Comparison of ENCODE assay signal across 22 cellular contexts in genomic region chr20:13991311-13991710, GRCh38. TPM values are rescaled to one million over a fixed set of nuclear protein-coding genes. Genes with fewer than 3 reads are reported as not detected.
A peak's percentile ranks its signal among the peaks of the same experiment; 100 is the strongest.
DNase-seq lines count a peak whose midpoint lies in the region; ATAC-seq lines count a peak whose summit lies in the region.
"Had no signal": no experiment of that assay in that cellular context is flagged by ENCODE, and none has a peak within 500 bp of the region (broad histone marks: within the 10 kb centered on the region; RNA-seq: fewer than 3 reads in every experiment).

No MANE protein-coding gene starts in this region.

- H3K14ac ChIP-seq in trophoblast cell (ENCODE audit: low read length): no peak overlapping the region

- H3K27me3 ChIP-seq in mesendoderm (ENCODE audit: insufficient read depth, low read length, poor library complexity) (no peaks in the 10 kb centered on the region), trophoblast cell (ENCODE audit: insufficient read depth, low read length) (peaks cover 7% of the 10 kb centered on the region)
- H3K27me3 ChIP-seq: BLaER1 had no signal

- no peak overlapping the region for H2AFZ ChIP-seq in trophoblast cell (ENCODE audit: insufficient read depth, low read length, poor library complexity)
- H2AFZ ChIP-seq: GM23248 had no signal

- H3K9ac ChIP-seq in mesendoderm (ENCODE audit: low read length) (no peak overlapping the region), trophoblast cell (ENCODE audit: low read length) (no peak overlapping the region)
- H3K9ac ChIP-seq: BLaER1, GM23248 had no signal

- no peak overlapping the region for H3K27ac ChIP-seq in mesendoderm (ENCODE audit: low read depth, low read length)
- H3K27ac ChIP-seq in trophoblast cell (ENCODE audit: low read depth, low read length): no peak overlapping the region
- H3K27ac ChIP-seq: BLaER1, GM23248 had no signal

- H3K18ac ChIP-seq in mesendoderm (ENCODE audit: low read length) (no peak overlapping the region), trophoblast cell (ENCODE audit: low read length) (no peak overlapping the region)

- H2BK120ac ChIP-seq in mesendoderm (ENCODE audit: low read depth, low read length): no peak overlapping the region
- H2BK120ac ChIP-seq in trophoblast cell (ENCODE audit: insufficient read depth, low read length, poor library complexity): no peak overlapping the region

- H4K5ac ChIP-seq in mesendoderm (ENCODE audit: low read length): no peak overlapping the region

- H3K4me2 ChIP-seq in mesendoderm (ENCODE audit: low read length): no peak overlapping the region
- H3K4me2 ChIP-seq in trophoblast cell (ENCODE audit: low read length): no peak overlapping the region
- H3K4me2 ChIP-seq: BLaER1 had no signal

- H3K23ac ChIP-seq in mesendoderm (ENCODE audit: low read length): no peak overlapping the region
- H3K23ac ChIP-seq in trophoblast cell (ENCODE audit: low read length): no peak overlapping the region

- ATAC-seq in HG03139 (IDR thresholded peaks at IDR 0.05; ENCODE audit: unreplicated experiment) (no peak), GM19467 (IDR thresholded peaks at IDR 0.05; ENCODE audit: unreplicated experiment) (no peak)
- ATAC-seq: GM12878, HCT116, HepG2 had no signal

- H4K91ac ChIP-seq in trophoblast cell (ENCODE audit: low read depth, low read length): no peak overlapping the region

- no peaks in the 10 kb centered on the region for H3K79me1 ChIP-seq in mesendoderm (ENCODE audit: low read length)
- no peaks in the 10 kb centered on the region for H3K79me1 ChIP-seq in trophoblast cell (ENCODE audit: low read length)

- no peak overlapping the region for H2AK5ac ChIP-seq in mesendoderm (ENCODE audit: low read length)
- H2AK5ac ChIP-seq in trophoblast cell (ENCODE audit: low read length): no peak overlapping the region

- no peak overlapping the region for H3K56ac ChIP-seq in mesendoderm (ENCODE audit: low read length)

- no CpG with 5 or more reads among the region's 1 CpG for WGBS in mesendoderm (ENCODE audit: extremely low coverage, insufficient coverage, low lambda C conversion rate)
- WGBS in trophoblast cell (ENCODE audit: extremely low coverage, insufficient coverage, insufficient read length): no CpG with 5 or more reads among the region's 1 CpG

- no peaks in the 10 kb centered on the region for H3K4me1 ChIP-seq in mesendoderm (ENCODE audit: control insufficient read depth, low read depth, low read length)
- H3K4me1 ChIP-seq in trophoblast cell (ENCODE audit: control insufficient read depth in 1 of 2, insufficient read depth in 2 of 2, low read length in 2 of 2): peaks cover 0 to 5% of the 10 kb centered on the region in 2 experiments
- H3K4me1 ChIP-seq: BLaER1 had no signal

- H4K8ac ChIP-seq in mesendoderm (ENCODE audit: low read depth, low read length): no peak overlapping the region
- no peak overlapping the region for H4K8ac ChIP-seq in trophoblast cell (ENCODE audit: low read depth, low read length)

- no peak overlapping the region for H2BK15ac ChIP-seq in mesendoderm (replicated peaks; ENCODE audit: low read depth)

- H3K4ac ChIP-seq in mesendoderm (ENCODE audit: low read depth, low read length) (no peak overlapping the region), trophoblast cell (ENCODE audit: low read depth, low read length) (no peak overlapping the region)

- no peak overlapping the region for H4K12ac ChIP-seq in trophoblast cell (ENCODE audit: low read depth, low read length)

- no peaks in the 10 kb centered on the region for H3K9me3 ChIP-seq in trophoblast cell (ENCODE audit: insufficient read depth, low read depth, low read length)

- DNase-seq in EH (ENCODE audit: low read depth) (peak; percentile 4), M059J (ENCODE audit: low read depth) (peak; percentile 3), mesendoderm (peak; percentile 55), trophoblast cell (peak; percentile 64 to 77), D341Med (ENCODE audit: low spot score) (no peak)
- DNase-seq: 8988T; CD4-positive, alpha-beta memory T cell; DMS79 treated with DMSO at 0.1 percent for 48 hours; EL; GM23248; HFFc6 had no signal

- H3K36me3 ChIP-seq in mesendoderm (ENCODE audit: control insufficient read depth, insufficient read depth, low read length) (no peaks in the 10 kb centered on the region), trophoblast cell (ENCODE audit: control insufficient read depth in 1 of 2, insufficient read depth in 2 of 2, low read length in 2 of 2) (no peaks in the 10 kb centered on the region)
- H3K36me3 ChIP-seq: BLaER1 had no signal

- no peak overlapping the region for H2BK12ac ChIP-seq in trophoblast cell (ENCODE audit: low read length)

- H3K4me3 ChIP-seq in mesendoderm (ENCODE audit: low read length): no peak overlapping the region
- H3K4me3 ChIP-seq in trophoblast cell (ENCODE audit: low read depth, low read length): no peak overlapping the region
- H3K4me3 ChIP-seq: BLaER1, GM12878, GM23248 had no signal

- H2BK5ac ChIP-seq in mesendoderm (ENCODE audit: low read length) (no peak overlapping the region), trophoblast cell (ENCODE audit: low read depth, low read length, poor library complexity) (no peak overlapping the region)

- H3K79me2 ChIP-seq in mesendoderm (ENCODE audit: control insufficient read depth, insufficient read depth, low read length): no peaks in the 10 kb centered on the region
- H3K79me2 ChIP-seq in trophoblast cell (ENCODE audit: control insufficient read depth, insufficient read depth, low read length, poor library complexity): no peaks in the 10 kb centered on the region

RNA-seq across cellular contexts. Expression of gene SEL1L2, which starts 0.9 kb away (rescaled TPM):
- not detected in 2 replicates for total RNA-seq in M059J (2014; rRNA removed; shearing (Covaris generic))
- not detected for polyA plus RNA-seq in mesendoderm (2013, experiment 1 of 2)
- polyA plus RNA-seq in mesendoderm (2013, experiment 2 of 2): not detected
- not detected in 2 replicates for polyA plus RNA-seq in trophoblast cell (2013)
- total RNA-seq: A673; CD4-positive, alpha-beta memory T cell; G401; GM12878; GM23248; HepG2 had no signal
- polyA plus RNA-seq: AG04450; CD14-positive monocyte; CD4-positive, alpha-beta memory T cell; GM12878; HepG2; IgD-negative memory B cell had no signal

RNA-seq across cellular contexts. Expression of gene MACROD2, which starts 4.0 kb away (rescaled TPM):
- 0.44 and 1.8 TPM in 2 replicates for total RNA-seq in M059J (2014; rRNA removed; shearing (Covaris generic))
- 0.79 TPM for polyA plus RNA-seq in mesendoderm (2013, experiment 1 of 2)
- polyA plus RNA-seq in mesendoderm (2013, experiment 2 of 2): 0.67 TPM
- 1.2 TPM in 2 replicates for polyA plus RNA-seq in trophoblast cell (2013)
- total RNA-seq: CD4-positive, alpha-beta memory T cell; G401 had no signal
- polyA plus RNA-seq: CD14-positive monocyte; CD4-positive, alpha-beta memory T cell had no signal
